Comparison of ENCODE assay signal across 23 cellular contexts in genomic region chr18:31596081-31596872, GRCh38. TPM values are rescaled to one million over a fixed set of nuclear protein-coding genes. Genes with fewer than 3 reads are reported as not detected.
A peak's percentile ranks its signal among the peaks of the same experiment; 100 is the strongest.
DNase-seq lines count a peak whose midpoint lies in the region; TF ChIP-seq lines count a peak whose summit lies in the region.
"Had no signal": no experiment of that assay in that cellular context is flagged by ENCODE, and none has a peak within 500 bp of the region (broad histone marks: within the 10 kb centered on the region; RNA-seq: fewer than 3 reads in every experiment).

No MANE protein-coding gene starts in this region.

- H3K36me3 ChIP-seq in mesodermal cell (ENCODE audit: control insufficient read depth, insufficient read depth, low read length) = no peaks in the 10 kb centered on the region
- H3K36me3 ChIP-seq: BLaER1, cardiac muscle cell, esophagus muscularis mucosa had no signal

- no peak overlapping the region for H3K4me3 ChIP-seq in AG10803 (ENCODE audit: low read length)
- H3K4me3 ChIP-seq in mesodermal cell (ENCODE audit: extremely low read depth, insufficient read depth, low read length, poor library complexity, severe bottlenecking) = no peak overlapping the region
- no peak overlapping the region for H3K4me3 ChIP-seq in dorsolateral prefrontal cortex
- H3K4me3 ChIP-seq: BLaER1, cardiac muscle cell, esophagus muscularis mucosa had no signal

- 92 to 97% methylated on average over 6 to 9 of the region's 9 CpGs for WGBS in mesodermal cell (ENCODE audit: insufficient coverage in 2 of 2), 2 experiments

- peak overlapping the region; percentile 78 for H3K27ac ChIP-seq in mesodermal cell (ENCODE audit: low read depth, low read length, severe bottlenecking)
- H3K27ac ChIP-seq in dorsolateral prefrontal cortex = no peak overlapping the region
- H3K27ac ChIP-seq: BLaER1, cardiac muscle cell, esophagus muscularis mucosa had no signal

- peaks cover 9% of the 10 kb centered on the region for H3K4me1 ChIP-seq in mesodermal cell (ENCODE audit: control insufficient read depth, insufficient read depth, low read length, poor library complexity, severe bottlenecking)
- H3K4me1 ChIP-seq: BLaER1, esophagus muscularis mucosa had no signal

- intact Hi-C loops in dorsolateral prefrontal cortex (cut with DNase I) = no loop called here

- H3K9me3 ChIP-seq in mesodermal cell (ENCODE audit: control insufficient read depth, low read length) = no peaks in the 10 kb centered on the region
- H3K9me3 ChIP-seq: BLaER1 had no signal

- peak; percentile 45 for DNase-seq in AG10803 (ENCODE audit: low read depth)
- DNase-seq in SK-MEL-5 (ENCODE audit: low read depth, low spot score) = peak; percentile 62
- DNase-seq in epidermal melanocyte (ENCODE audit: insufficient read length, low spot score) = peak; percentile 60
- no peak for DNase-seq in dorsolateral prefrontal cortex
- DNase-seq in 8988T = no peak
- no peak for DNase-seq in NCI-H2107 (lab: John Stamatoyannopoulos, UW)
- no peak for DNase-seq in HCEC 1CT
- DNase-seq: GDM1; head of caudate nucleus; immature natural killer cell; mammary epithelial cell; naive thymus-derived CD8-positive, alpha-beta T cell; NCI-H146; NCI-H774; OCI-M1; posterior cingulate gyrus; stimulated activated CD4-positive, alpha-beta T cell treated with anti-CD3 and anti-CD28 coated beads, Interleukin-2, amount 100 ng/mL, for 24 hours had no signal

- peaks cover 0 to 21% (median 0%) of the 10 kb centered on the region in 45 donors for H3K27me3 ChIP-seq in dorsolateral prefrontal cortex
- H3K27me3 ChIP-seq: BLaER1, cardiac muscle cell, esophagus muscularis mucosa had no signal

- in situ Hi-C loops in SK-MEL-5 (cut with HindIII; ENCODE audit: low pct_unique_long_range_greater_than_20kb, low sequenced_read_pairs) = no loop called here

- TF ChIP-seq CTCF in AG10803 (conservative IDR thresholded peaks at IDR 0.05; ENCODE audit: low read length) (no peak), dorsolateral prefrontal cortex (IDR thresholded peaks at IDR 0.05 in 54 of 56, conservative IDR thresholded peaks at IDR 0.05 in 2 of 56; ENCODE audit: low read depth in 1 of 56, partially characterized antibody in 56 of 56) (no peak)

RNA-seq across cellular contexts. Expression of gene TTR, which starts 4.6 kb away (rescaled TPM):
- 0.16 and 0.18 TPM in 2 replicates for total RNA-seq in SK-MEL-5 (2014; rRNA removed; shearing (Covaris generic))
- polyA plus RNA-seq in SK-MEL-5 (2015; cell fraction: cytosol; rRNA removed) = 0.20 TPM in 1 of 2 replicates, not detected in the other
- not detected in 2 replicates for polyA plus RNA-seq in SK-MEL-5 (2015; cell fraction: nucleus; rRNA removed)
- not detected for polyA plus RNA-seq in mesodermal cell (2013, experiment 1 of 2)
- 1.2 TPM for polyA plus RNA-seq in mesodermal cell (2013, experiment 2 of 2)
- total RNA-seq in dorsolateral prefrontal cortex = 10 to 100 TPM in 2 of 120 experiments, 1 to 10 TPM in 27, under 1 TPM in 11, not detected in 80; 0.42 to 15.3 (median 1.7) TPM
- total RNA-seq: A172; H1; mammary epithelial cell; naive thymus-derived CD8-positive, alpha-beta T cell had no signal
- polyA plus RNA-seq: H1; immature natural killer cell; mammary epithelial cell; naive thymus-derived CD8-positive, alpha-beta T cell had no signal

Comparison
In these comparisons a context has a peak if more than half of its experiments do, and no peak if none do; other contexts are left out.
1. DNase-seq: peak in AG10803 (single experiment), SK-MEL-5 (single experiment) and epidermal melanocyte (single experiment); none in dorsolateral prefrontal cortex (0 of 10), 8988T (single experiment), NCI-H2107 (single experiment) and HCEC 1CT (single experiment).